In genomic region chrX:130549370-130549769, GRCh38 we compare ENCODE assay signal across 7 cellular contexts.
DNase-seq lines count a peak whose midpoint lies in the region; ATAC-seq, FAIRE-seq and TF ChIP-seq lines count a peak whose summit lies in the region.
"Not testable (repeated sequence)": the region's sequence is repeated elsewhere in the genome, so short reads cannot be mapped to it uniquely, and the experiment has no call there.

No MANE protein-coding gene starts in this region.

- not testable (repeated sequence) for H3K27me3 ChIP-seq in K562 (ENCODE audit: control insufficient read depth in 2 of 2, insufficient read depth in 2 of 2, low read length in 2 of 2)

- not testable (repeated sequence) for H4K20me1 ChIP-seq in K562 (replicated peaks; ENCODE audit: control insufficient read depth, insufficient read depth, low read length)

- not testable (repeated sequence) for H2AFZ ChIP-seq in K562 (ENCODE audit: low read depth, low read length)

- CTCF ChIA-PET in K562 (lab: Yijun Ruan, JAX; ENCODE audit: low intra/inter-chr PET ratio) = not testable (repeated sequence)

- peak; percentile 88 for FAIRE-seq in RCC 7860 (lab: Jason Lieb, UNC)
- FAIRE-seq in K562 (lab: Jason Lieb, UNC) = peak; percentile 61

- POLR2A ChIA-PET in K562 (lab: Yijun Ruan, JAX) = not testable (repeated sequence)

- H3K9me3 ChIP-seq in K562 (replicated peaks; ENCODE audit: control insufficient read depth, insufficient read depth, low read depth, low read length) = not testable (repeated sequence)

- not testable (repeated sequence) for BruUV-seq in K562 (replicated peaks; lab: Mats Ljungman, UMichigan)

- intact Hi-C loops in K562 (cut with micrococcal nuclease) = not testable (repeated sequence)

- not testable (repeated sequence) for H3K36me3 ChIP-seq in K562 (ENCODE audit: control insufficient read depth, insufficient read depth, low read length)

- H3K4me1 ChIP-seq in K562 (replicated peaks in 1 of 2; ENCODE audit: control insufficient read depth in 2 of 2, insufficient read depth in 2 of 2, low read length in 2 of 2) = not testable (repeated sequence)

- not testable (repeated sequence) for H3K9me1 ChIP-seq in K562 (ENCODE audit: control insufficient read depth, insufficient read depth, low read length)

- not testable (repeated sequence) for TF ChIP-seq RAD21 in K562 (CRISPR knock-in tag; conservative IDR thresholded peaks at IDR 0.05 in 1 of 2, IDR thresholded peaks at IDR 0.05 in 1 of 2)

- not testable (repeated sequence) for TF ChIP-seq EP300 in K562 (IDR thresholded peaks at IDR 0.05; ENCODE audit: low read length)

- not testable (repeated sequence) for H3K9ac ChIP-seq in K562 (ENCODE audit: insufficient read depth in 1 of 2, low read depth in 2 of 2, low read length in 2 of 2)

- H3K4me3 ChIP-seq in K562 = not testable (repeated sequence)

- not testable (repeated sequence) for ATAC-seq in K562

- peak; percentile 16 for DNase-seq in AG09319 (ENCODE audit: extremely low read depth, low read depth)
- peak; percentile 24 for DNase-seq in Daoy (ENCODE audit: low read depth)
- DNase-seq in H4 (ENCODE audit: low spot score) = peak; percentile 53
- not testable (repeated sequence) for DNase-seq in RCC 7860 (ENCODE audit: low spot score); K562 (ENCODE audit: extremely low read depth in 1 of 4, low spot score in 3 of 4)
- peak; percentile 12 for DNase-seq in fibroblast of peridontal ligament (ENCODE audit: extremely low read depth)
- DNase-seq in iris pigment epithelial cell (ENCODE audit: low read depth) = peak; percentile 5

- not testable (repeated sequence) for H3K27ac ChIP-seq in K562 (ENCODE audit: extremely low read depth, low read depth, low read length)

- TF ChIP-seq POLR2A in K562 (conservative IDR thresholded peaks at IDR 0.05) = not testable (repeated sequence)

- not testable (repeated sequence) for H3K79me2 ChIP-seq in K562 (ENCODE audit: control insufficient read depth, insufficient read depth, low read length)

- not testable (repeated sequence) for H3K4me2 ChIP-seq in K562 (ENCODE audit: insufficient read depth, low read length)

- in situ Hi-C loops in K562 (cut with MboI) = loop anchor here (10.0 kb wide), 1 partner anchor 365 kb away; no protein-coding TSS in a partner anchor

- 0% methylated on average over 5 of the region's 5 CpGs for WGBS in K562 (ENCODE audit: insufficient coverage, low coverage, missing lambda C conversion rate)

- not testable (repeated sequence) for TF ChIP-seq CTCF in AG09319 (IDR thresholded peaks at IDR 0.05; ENCODE audit: low read depth, low read length); K562 (IDR thresholded peaks at IDR 0.05 in 2 of 3, conservative IDR thresholded peaks at IDR 0.05 in 1 of 3; ENCODE audit: insufficient read depth in 2 of 3, low read depth in 1 of 3, low read length in 3 of 3)

TF ChIP-seq in K562, 482 proteins besides CTCF, POLR2A, EP300 and RAD21:
- TF ChIP-seq ZNF316 (IDR thresholded peaks at IDR 0.05) (peak; percentile 20; the same call in 1 of the 2 replicates), MAFG (tag; conservative IDR thresholded peaks at IDR 0.05) (peak; percentile 45; the same call in 1 of the 2 replicates), C11orf30 (IDR thresholded peaks at IDR 0.05; ENCODE audit: low read depth) (peak; percentile 12; the same call in 1 of the 2 replicates)
